ENCODE assay signal across 25 cellular contexts in genomic region chr3:38020342-38020726, GRCh38. TPM values are rescaled to one million over a fixed set of nuclear protein-coding genes. Genes with fewer than 3 reads are reported as not detected.
"Had no signal": no experiment of that assay in that cellular context is flagged by ENCODE, and none has a peak within 500 bp of the region (broad histone marks: within the 10 kb centered on the region; RNA-seq: fewer than 3 reads in every experiment).

No MANE protein-coding gene starts in this region.

- H3K4me3 Mint-ChIP-seq: activated CD4-positive, alpha-beta memory T cell treated with anti-CD3 and anti-CD28 coated beads for 36 hours; activated naive CD8-positive, alpha-beta T cell; activated T-cell treated with anti-CD3 and anti-CD28 coated beads, Interleukin-2, amount 50 U/mL, for 72 hours; brain; mesothelial cell of epicardium; nephron progenitor cell; stimulated activated naive CD8-positive, alpha-beta T cell treated with anti-CD3 and anti-CD28 coated beads, Interleukin-15, amount 100 ng/mL, for 72 hours; T-helper 2 cell treated with Interferon-gamma antibody and Interleukin-4, amounts not matched to agents 5 μg/mL and 100 μg/mL, for 36 hours had no signal

- H3K27ac Mint-ChIP-seq: activated CD4-positive, alpha-beta memory T cell treated with anti-CD3 and anti-CD28 coated beads for 36 hours; activated naive CD8-positive, alpha-beta T cell; activated T-cell treated with anti-CD3 and anti-CD28 coated beads, Interleukin-2, amount 50 U/mL, for 72 hours; brain; mesothelial cell of epicardium; nephron progenitor cell; stimulated activated naive CD8-positive, alpha-beta T cell treated with anti-CD3 and anti-CD28 coated beads, Interleukin-15, amount 100 ng/mL, for 72 hours; T-helper 2 cell treated with Interferon-gamma antibody and Interleukin-4, amounts not matched to agents 5 μg/mL and 100 μg/mL, for 36 hours had no signal

- H3K9me3 ChIP-seq: prostate gland, right atrium auricular region, suprapubic skin, transverse colon, vagina had no signal

- ATAC-seq: activated T-cell treated with anti-CD3 and anti-CD28 coated beads, Interleukin-2, amount 50 U/mL, for 72 hours; stimulated activated naive CD8-positive, alpha-beta T cell treated with anti-CD3 and anti-CD28 coated beads, Interleukin-15, amount 100 ng/mL, for 72 hours had no signal

- H3K4me3 ChIP-seq: dorsolateral prefrontal cortex, lung, prostate gland, right atrium auricular region, skin epidermis, suprapubic skin, transverse colon, vagina had no signal

- H3K27me3 ChIP-seq: dorsolateral prefrontal cortex, right atrium auricular region, suprapubic skin, transverse colon, vagina had no signal

- DNase-seq: activated CD8-positive, alpha-beta memory T cell treated with anti-CD3 and anti-CD28 coated beads, Interleukin-2, amount 50 U/mL, for 4 hours; activated T-cell treated with anti-CD3 and anti-CD28 coated beads, Interleukin-2, amount 50 U/mL, for 72 hours; caudate nucleus; foreskin melanocyte; glutamatergic neuron; hippocampal formation; islet precursor cell; nephron progenitor cell; occipital lobe; stimulated activated naive CD8-positive, alpha-beta T cell treated with anti-CD3 and anti-CD28 coated beads, Interleukin-15, amount 100 ng/mL, for 72 hours; SW 1271 had no signal

- H3K4me1 ChIP-seq: prostate gland had no signal

- H3K9me3 Mint-ChIP-seq: activated T-cell treated with anti-CD3 and anti-CD28 coated beads, Interleukin-2, amount 50 U/mL, for 72 hours; mesothelial cell of epicardium; T-helper 2 cell treated with Interferon-gamma antibody and Interleukin-4, amounts not matched to agents 5 μg/mL and 100 μg/mL, for 36 hours had no signal

- H3K36me3 ChIP-seq: prostate gland had no signal

- H3K27ac ChIP-seq: dorsolateral prefrontal cortex, prostate gland, right atrium auricular region, skin epidermis, suprapubic skin, transverse colon, vagina had no signal

- H3K27me3 Mint-ChIP-seq: activated CD4-positive, alpha-beta memory T cell treated with anti-CD3 and anti-CD28 coated beads for 36 hours; activated naive CD8-positive, alpha-beta T cell; stimulated activated naive CD8-positive, alpha-beta T cell treated with anti-CD3 and anti-CD28 coated beads, Interleukin-15, amount 100 ng/mL, for 72 hours had no signal

RNA-seq across cellular contexts. Expression of gene DLEC1, which starts 18.7 kb away (rescaled TPM):
- total RNA-seq: epithelial cell of proximal tubule had no signal
